In genomic region chrX:154411981-154412340, GRCh38 we compare ENCODE assay signal across 8 cellular contexts. TPM values are rescaled to one million over a fixed set of nuclear protein-coding genes. Genes with fewer than 3 reads are reported as not detected.
DNase-seq lines count a peak whose midpoint lies in the region; ATAC-seq and TF ChIP-seq lines count a peak whose summit lies in the region.

No MANE protein-coding gene starts in this region.

- no peak overlapping the region for H2AK5ac ChIP-seq in mesenchymal stem cell (ENCODE audit: low read length, severe bottlenecking)

- H3K4ac ChIP-seq in mesenchymal stem cell (ENCODE audit: low read depth in 1 of 2, low read length in 2 of 2): peak overlapping the region in 1 of 2 experiments; percentile 14

- H3K9me3 ChIP-seq in ectodermal cell (ENCODE audit: control insufficient read depth, low read length): no peaks in the 10 kb centered on the region
- no peaks in the 10 kb centered on the region for H3K9me3 ChIP-seq in mesenchymal stem cell (ENCODE audit: control insufficient read depth, low read length)

- H2BK120ac ChIP-seq in mesenchymal stem cell (ENCODE audit: low read depth, low read length): peak overlapping the region; percentile 73

- no peak overlapping the region for H2BK15ac ChIP-seq in mesenchymal stem cell (ENCODE audit: low read depth, poor library complexity, severe bottlenecking)

- peak overlapping the region; percentile 89 for H3K4me3 ChIP-seq in GM12864 (ENCODE audit: low read depth, low read length)
- peak overlapping the region; percentile 58 for H3K4me3 ChIP-seq in ectodermal cell (ENCODE audit: insufficient read depth, low read depth, low read length)
- peak overlapping the region; percentile 77 to 79 for H3K4me3 ChIP-seq in mesenchymal stem cell (ENCODE audit: insufficient read depth in 1 of 2, low read depth in 1 of 2, low read length in 2 of 2)

- no peak overlapping the region for H2AFZ ChIP-seq in mesenchymal stem cell (ENCODE audit: low read depth, low read length)

- no peak overlapping the region for H3K23ac ChIP-seq in mesenchymal stem cell (ENCODE audit: low read length in 2 of 2)

- no peak for DNase-seq in GM12864 (ENCODE audit: low read depth)
- peak; percentile 26 to 48 for DNase-seq in NCI-H187 (lab: John Stamatoyannopoulos, UW)
- peak; percentile 78 for DNase-seq in activated CD4-positive, alpha-beta T cell treated with anti-CD3 and anti-CD28 coated beads for 48 hours
- peak; percentile 67 for DNase-seq in mesenchymal stem cell
- peak in 29 of 49 donors; percentile 8 to 66 (median 22) for DNase-seq in substantia nigra (lab: John Stamatoyannopoulos, UW)
- DNase-seq in superior temporal gyrus (ENCODE audit: extremely low spot score): no peak

- H3K4me1 ChIP-seq in ectodermal cell (ENCODE audit: control insufficient read depth, insufficient read depth, low read length) (peaks cover 4% of the 10 kb centered on the region), mesenchymal stem cell (ENCODE audit: control insufficient read depth, insufficient read depth, low read depth, low read length) (peaks cover 17% of the 10 kb centered on the region)

- whole genome bisulfite sequencing in ectodermal cell, 2 experiments: 3 to 5% methylated on average over 29 of the region's 29 CpGs
- 0% methylated on average over 5 of the region's 29 CpGs for WGBS in mesenchymal stem cell

- peaks cover 5% of the 10 kb centered on the region for H3K79me1 ChIP-seq in mesenchymal stem cell (replicated peaks; ENCODE audit: low read length, poor library complexity, severe bottlenecking)

- ATAC-seq in HG02623 (IDR thresholded peaks at IDR 0.05; ENCODE audit: unreplicated experiment): peak; percentile 44

- H3K27ac ChIP-seq in ectodermal cell (ENCODE audit: insufficient read depth, low read depth, low read length, poor library complexity, severe bottlenecking) (no peak overlapping the region), mesenchymal stem cell (ENCODE audit: low read length, poor library complexity, severe bottlenecking) (no peak overlapping the region), substantia nigra (ENCODE audit: low read depth, low read length, poor library complexity, severe bottlenecking) (peak overlapping the region; percentile 82)

- peak overlapping the region; percentile 92 for H4K91ac ChIP-seq in mesenchymal stem cell (ENCODE audit: low read length)

- H3K9ac ChIP-seq in mesenchymal stem cell (ENCODE audit: low read length): peak overlapping the region; percentile 85

- H3K4me2 ChIP-seq in mesenchymal stem cell (ENCODE audit: low read length, poor library complexity, severe bottlenecking): peak overlapping the region; percentile 73

- H2BK5ac ChIP-seq in mesenchymal stem cell (ENCODE audit: low read depth, low read length, poor library complexity, severe bottlenecking): no peak overlapping the region

- no peak overlapping the region for H2BK12ac ChIP-seq in mesenchymal stem cell (ENCODE audit: low read length in 2 of 2)

- H3K14ac ChIP-seq in mesenchymal stem cell (ENCODE audit: low read length in 2 of 2): no peak overlapping the region

- peak overlapping the region; percentile 37 to 89 for H3K18ac ChIP-seq in mesenchymal stem cell (ENCODE audit: low read depth in 1 of 2, low read length in 2 of 2)

- H3K27me3 ChIP-seq in ectodermal cell (ENCODE audit: control insufficient read depth, insufficient read depth, low read length, poor library complexity, severe bottlenecking): no peaks in the 10 kb centered on the region
- peaks cover 0 to 5% of the 10 kb centered on the region in 2 experiments for H3K27me3 ChIP-seq in mesenchymal stem cell (ENCODE audit: control insufficient read depth in 1 of 2, insufficient read depth in 1 of 2, low read length in 2 of 2)

- peak overlapping the region; percentile 87 for H4K8ac ChIP-seq in mesenchymal stem cell (ENCODE audit: low read length)

- H3K36me3 ChIP-seq in ectodermal cell (ENCODE audit: control insufficient read depth, insufficient read depth, low read length) (no peaks in the 10 kb centered on the region), mesenchymal stem cell (ENCODE audit: control insufficient read depth in 1 of 2, insufficient read depth in 2 of 2, low read depth in 1 of 2, low read length in 2 of 2) (peaks cover 6 to 15% of the 10 kb centered on the region in 2 experiments)

- no peak for TF ChIP-seq CTCF in GM12864 (IDR thresholded peaks at IDR 0.05; ENCODE audit: low read depth, low read length, missing control alignments)

RNA-seq across cellular contexts. Expression of gene TAFAZZIN, which starts 0.6 kb away (rescaled TPM):
- 42.7 TPM for polyA plus RNA-seq in ectodermal cell (2013, experiment 1 of 4)
- polyA plus RNA-seq in ectodermal cell (2013, experiment 2 of 4): 38.3 TPM
- 40.2 TPM for polyA plus RNA-seq in ectodermal cell (2013, experiment 3 of 4)
- polyA plus RNA-seq in ectodermal cell (2013, experiment 4 of 4): 47.3 TPM
- polyA plus RNA-seq in mesenchymal stem cell (2013, experiment 1 of 2): 15.9 TPM
- 14.1 TPM for polyA plus RNA-seq in mesenchymal stem cell (2013, experiment 2 of 2)

RNA-seq across cellular contexts. Expression of gene DNASE1L1, which starts 2.9 kb away (rescaled TPM):
- polyA plus RNA-seq in ectodermal cell (2013, experiment 1 of 4): 17.5 TPM
- polyA plus RNA-seq in ectodermal cell (2013, experiment 2 of 4): 16.1 TPM
- 14.3 TPM for polyA plus RNA-seq in ectodermal cell (2013, experiment 3 of 4)
- polyA plus RNA-seq in ectodermal cell (2013, experiment 4 of 4): 15.1 TPM
- 53.5 TPM for polyA plus RNA-seq in mesenchymal stem cell (2013, experiment 1 of 2)
- 52.9 TPM for polyA plus RNA-seq in mesenchymal stem cell (2013, experiment 2 of 2)

RNA-seq across cellular contexts. Expression of gene RPL10, which starts 13.8 kb away (rescaled TPM):
- 2,698 TPM for polyA plus RNA-seq in ectodermal cell (2013, experiment 1 of 4)
- 2,845 TPM for polyA plus RNA-seq in ectodermal cell (2013, experiment 2 of 4)
- polyA plus RNA-seq in ectodermal cell (2013, experiment 3 of 4): 2,945 TPM
- 3,150 TPM for polyA plus RNA-seq in ectodermal cell (2013, experiment 4 of 4)
- polyA plus RNA-seq in mesenchymal stem cell (2013, experiment 1 of 2): 4,138 TPM
- polyA plus RNA-seq in mesenchymal stem cell (2013, experiment 2 of 2): 3,979 TPM

RNA-seq across cellular contexts. Expression of gene ATP6AP1, which starts 16.5 kb away (rescaled TPM):
- 77.6 TPM for polyA plus RNA-seq in ectodermal cell (2013, experiment 1 of 4)
- 77.4 TPM for polyA plus RNA-seq in ectodermal cell (2013, experiment 2 of 4)
- polyA plus RNA-seq in ectodermal cell (2013, experiment 3 of 4): 62.4 TPM
- 74.6 TPM for polyA plus RNA-seq in ectodermal cell (2013, experiment 4 of 4)
- polyA plus RNA-seq in mesenchymal stem cell (2013, experiment 1 of 2): 157 TPM
- 156 TPM for polyA plus RNA-seq in mesenchymal stem cell (2013, experiment 2 of 2)

RNA-seq across cellular contexts. Expression of gene GDI1, which starts 25.0 kb away (rescaled TPM):
- 201 TPM for polyA plus RNA-seq in ectodermal cell (2013, experiment 1 of 4)
- polyA plus RNA-seq in ectodermal cell (2013, experiment 2 of 4): 188 TPM
- 170 TPM for polyA plus RNA-seq in ectodermal cell (2013, experiment 3 of 4)
- 203 TPM for polyA plus RNA-seq in ectodermal cell (2013, experiment 4 of 4)
- polyA plus RNA-seq in mesenchymal stem cell (2013, experiment 1 of 2): 109 TPM
- polyA plus RNA-seq in mesenchymal stem cell (2013, experiment 2 of 2): 102 TPM

Comparison
In these comparisons a context has a peak if more than half of its experiments do, and no peak if none do; other contexts are left out.
1. DNase-seq: peak in NCI-H187 (2 of 2), activated CD4-positive, alpha-beta T cell treated with anti-CD3 and anti-CD28 coated beads for 48 hours (single experiment), mesenchymal stem cell (single experiment) and substantia nigra (29 of 49); none in GM12864 (single experiment) and superior temporal gyrus (single experiment).
2. Peak in every context shown above with its lines, with median percentiles within 50 percentile points of each other: H3K4me3 ChIP-seq.